Comparison of ENCODE assay signal across 18 cellular contexts in genomic region chr3:62169871-62170660, GRCh38.
DNase-seq lines count a peak whose midpoint lies in the region; ATAC-seq, FAIRE-seq and TF ChIP-seq lines count a peak whose summit lies in the region.
"Had no signal": no experiment of that assay in that cellular context is flagged by ENCODE, and none has a peak within 500 bp of the region (broad histone marks: within the 10 kb centered on the region; RNA-seq: fewer than 3 reads in every experiment).

No MANE protein-coding gene starts in this region.

- no peaks in the 10 kb centered on the region for H3K27me3 ChIP-seq in ACC112 (ENCODE audit: insufficient read depth, low read length)
- H3K27me3 ChIP-seq in astrocyte (ENCODE audit: insufficient read depth, low read length) = no peaks in the 10 kb centered on the region

- POLR2A ChIA-PET in activated CD4-positive, alpha-beta memory T cell treated with anti-CD3 and anti-CD28 coated beads, Interleukin-2, amount 10 ng/mL, durations not matched to agents 7 days and 5 days (lab: Charles Lee) = no interaction called here

- no peaks in the 10 kb centered on the region for H4K20me1 ChIP-seq in astrocyte (ENCODE audit: insufficient read depth, low read length)

- FAIRE-seq in astrocyte (lab: Jason Lieb, UNC) = peak; percentile 79

- peaks cover 23% of the 10 kb centered on the region for H3K4me1 Mint-ChIP-seq in astrocyte (ENCODE audit: low read depth, unreplicated experiment)
- peaks cover 7% of the 10 kb centered on the region for H3K4me1 Mint-ChIP-seq in activated CD4-positive, alpha-beta memory T cell treated with anti-CD3 and anti-CD28 coated beads, Interleukin-2, amount 10 ng/mL, durations not matched to agents 7 days and 5 days
- H3K4me1 Mint-ChIP-seq: stimulated activated effector memory CD8-positive, alpha-beta T cell treated with anti-CD3 and anti-CD28 coated beads, Interleukin-12 subunit alpha, Interleukin-12 subunit beta, amount 100 ng/mL, for 72 hours had no signal

- no peak for TF ChIP-seq CTCF in astrocyte (IDR thresholded peaks at IDR 0.05; ENCODE audit: insufficient read depth, low read depth, low read length)

- H3K27ac ChIP-seq in ACC112 (ENCODE audit: low read depth, low read length) (peak overlapping the region; percentile 78), astrocyte (ENCODE audit: low read depth, low read length) (peak overlapping the region; percentile 27)
- H3K27ac ChIP-seq: parathyroid adenoma had no signal

- H3K27ac Mint-ChIP-seq in astrocyte (ENCODE audit: unreplicated experiment) = peak overlapping the region; percentile 23
- H3K27ac Mint-ChIP-seq in activated CD4-positive, alpha-beta memory T cell treated with anti-CD3 and anti-CD28 coated beads, Interleukin-2, amount 10 ng/mL, durations not matched to agents 7 days and 5 days = no peak overlapping the region
- H3K27ac Mint-ChIP-seq: brain; stimulated activated effector memory CD8-positive, alpha-beta T cell treated with anti-CD3 and anti-CD28 coated beads, Interleukin-12 subunit alpha, Interleukin-12 subunit beta, amount 100 ng/mL, for 72 hours; T-helper 2 cell treated with Interferon-gamma antibody and Interleukin-4, amounts not matched to agents 5 μg/mL and 100 μg/mL, for 36 hours had no signal

- H3K4me1 ChIP-seq in ACC112 (ENCODE audit: control insufficient read depth, insufficient read depth, low read length, unreplicated experiment) (peaks cover 21% of the 10 kb centered on the region), astrocyte (ENCODE audit: insufficient read depth, low read length) (peaks cover 17% of the 10 kb centered on the region)

- H3K4me2 ChIP-seq in astrocyte (ENCODE audit: low read length) = peak overlapping the region; percentile 63

- H3K27me3 Mint-ChIP-seq in astrocyte (ENCODE audit: low read depth, unreplicated experiment) = no peaks in the 10 kb centered on the region
- no peaks in the 10 kb centered on the region for H3K27me3 Mint-ChIP-seq in activated CD4-positive, alpha-beta memory T cell treated with anti-CD3 and anti-CD28 coated beads, Interleukin-2, amount 10 ng/mL, durations not matched to agents 7 days and 5 days
- H3K27me3 Mint-ChIP-seq: brain had no signal

- peak; percentile 25 for DNase-seq in HS-5 (ENCODE audit: low read depth)
- DNase-seq in astrocyte (ENCODE audit: low read depth) = peak; percentile 74
- DNase-seq in iris pigment epithelial cell (ENCODE audit: low read depth) = peak; percentile 68
- DNase-seq in activated CD4-positive, alpha-beta memory T cell treated with anti-CD3 and anti-CD28 coated beads, Interleukin-2, amount 10 ng/mL, durations not matched to agents 7 days and 5 days = no peak
- DNase-seq in islet precursor cell = no peak
- DNase-seq: activated CD4-positive, alpha-beta T cell treated with anti-CD3 and anti-CD28 coated beads, Interleukin-2, amount 50 U/mL, for 48 hours; DMS79; NCI-H1092 treated with DMSO at 0.1 percent for 48 hours; stimulated activated CD4-positive, alpha-beta T cell treated with anti-CD3 and anti-CD28 coated beads, Interleukin-1b, Interleukin-23, amount 100 ng/mL, for 48 hours had no signal

- H3K9me3 ChIP-seq in astrocyte (ENCODE audit: insufficient read depth, low read depth, low read length) = no peaks in the 10 kb centered on the region

- H3K36me3 ChIP-seq in ACC112 (ENCODE audit: insufficient read depth, low read length) (peaks cover 8% of the 10 kb centered on the region), astrocyte (ENCODE audit: insufficient read depth, low read length) (no peaks in the 10 kb centered on the region)

- no peak overlapping the region for H3K9ac ChIP-seq in astrocyte (ENCODE audit: low read length)
- H3K9ac ChIP-seq: parathyroid adenoma had no signal

- CTCF ChIA-PET in activated CD4-positive, alpha-beta memory T cell treated with anti-CD3 and anti-CD28 coated beads, Interleukin-2, amount 10 ng/mL, durations not matched to agents 7 days and 5 days (lab: Charles Lee) = no interaction called here

- H3K9me3 Mint-ChIP-seq in astrocyte (ENCODE audit: unreplicated experiment) = no peaks in the 10 kb centered on the region
- H3K9me3 Mint-ChIP-seq in activated CD4-positive, alpha-beta memory T cell treated with anti-CD3 and anti-CD28 coated beads, Interleukin-2, amount 10 ng/mL, durations not matched to agents 7 days and 5 days = no peaks in the 10 kb centered on the region
- H3K9me3 Mint-ChIP-seq: stimulated activated effector memory CD8-positive, alpha-beta T cell treated with anti-CD3 and anti-CD28 coated beads, Interleukin-12 subunit alpha, Interleukin-12 subunit beta, amount 100 ng/mL, for 72 hours; T-helper 2 cell treated with Interferon-gamma antibody and Interleukin-4, amounts not matched to agents 5 μg/mL and 100 μg/mL, for 36 hours had no signal

- H3K4me3 ChIP-seq in ACC112 (ENCODE audit: low read depth, low read length) = peak overlapping the region; percentile 23; the same call in 1 of the 2 replicates
- H3K4me3 ChIP-seq in astrocyte (ENCODE audit: insufficient read depth, low read depth, low read length) = no peak overlapping the region
- H3K4me3 ChIP-seq: lung had no signal

- no peak overlapping the region for H2AFZ ChIP-seq in ACC112 (ENCODE audit: low read length, unreplicated experiment)
- H2AFZ ChIP-seq in astrocyte (ENCODE audit: low read depth, low read length) = no peak overlapping the region
- H2AFZ ChIP-seq: parathyroid adenoma had no signal

- H3K4me3 Mint-ChIP-seq in astrocyte (ENCODE audit: unreplicated experiment) = no peak overlapping the region
- H3K4me3 Mint-ChIP-seq in activated CD4-positive, alpha-beta memory T cell treated with anti-CD3 and anti-CD28 coated beads, Interleukin-2, amount 10 ng/mL, durations not matched to agents 7 days and 5 days = no peak overlapping the region
- H3K4me3 Mint-ChIP-seq: brain; stimulated activated effector memory CD8-positive, alpha-beta T cell treated with anti-CD3 and anti-CD28 coated beads, Interleukin-12 subunit alpha, Interleukin-12 subunit beta, amount 100 ng/mL, for 72 hours; T-helper 2 cell treated with Interferon-gamma antibody and Interleukin-4, amounts not matched to agents 5 μg/mL and 100 μg/mL, for 36 hours had no signal

- H3K36me3 Mint-ChIP-seq in astrocyte (ENCODE audit: low read depth, unreplicated experiment) = peaks cover 2% of the 10 kb centered on the region
- H3K36me3 Mint-ChIP-seq in activated CD4-positive, alpha-beta memory T cell treated with anti-CD3 and anti-CD28 coated beads, Interleukin-2, amount 10 ng/mL, durations not matched to agents 7 days and 5 days (ENCODE audit: low read depth) = no peaks in the 10 kb centered on the region
- H3K36me3 Mint-ChIP-seq: stimulated activated effector memory CD8-positive, alpha-beta T cell treated with anti-CD3 and anti-CD28 coated beads, Interleukin-12 subunit alpha, Interleukin-12 subunit beta, amount 100 ng/mL, for 72 hours had no signal

- ATAC-seq in GM18907 (IDR thresholded peaks at IDR 0.05; ENCODE audit: unreplicated experiment) (no peak), HG02678 (IDR thresholded peaks at IDR 0.05; ENCODE audit: unreplicated experiment) (no peak)
- ATAC-seq: Panc1; stimulated activated effector memory CD8-positive, alpha-beta T cell treated with anti-CD3 and anti-CD28 coated beads, Interleukin-12 subunit alpha, Interleukin-12 subunit beta, amount 100 ng/mL, for 72 hours had no signal

- H3K79me2 ChIP-seq in ACC112 (ENCODE audit: control insufficient read depth, insufficient read depth, low read length, unreplicated experiment) = no peaks in the 10 kb centered on the region
- H3K79me2 ChIP-seq in astrocyte (ENCODE audit: insufficient read depth, low read length) = no peaks in the 10 kb centered on the region

Comparison
In these comparisons a context has a peak if more than half of its experiments do, and no peak if none do; other contexts are left out.
1. DNase-seq: peak in HS-5 (single experiment), astrocyte (single experiment) and iris pigment epithelial cell (single experiment); none in activated CD4-positive, alpha-beta memory T cell treated with anti-CD3 and anti-CD28 coated beads, Interleukin-2, amount 10 ng/mL, durations not matched to agents 7 days and 5 days (single experiment) and islet precursor cell (single experiment).